ENCODE assay signal across 1 cellular context in genomic region chr22:28759861-28760560, GRCh38.
TF ChIP-seq lines count a peak whose summit lies in the region.

No MANE protein-coding gene starts in this region.

TF ChIP-seq in HEK293, 187 proteins besides CTCF, POLR2A, EP300 and RAD21 (continued from another document):
- no peak for TF ChIP-seq ZNF513 (tag by site-specific recombination; IDR thresholded peaks at IDR 0.05)
- no peak for TF ChIP-seq ZNF354C (tag by site-specific recombination; IDR thresholded peaks at IDR 0.05; ENCODE audit: borderline replicate concordance, low read depth)
- no peak for TF ChIP-seq ZNF830 (tag by site-specific recombination; IDR thresholded peaks at IDR 0.05; ENCODE audit: low read depth)
- TF ChIP-seq ZNF138 (tag by site-specific recombination; IDR thresholded peaks at IDR 0.05; ENCODE audit: borderline replicate concordance), result no peak
- no peak for TF ChIP-seq ZNF362 (tag by site-specific recombination; IDR thresholded peaks at IDR 0.05)
